Comparison of ENCODE assay signal across 9 cellular contexts in genomic region chr1:7810395-7810794, GRCh38. TPM values are rescaled to one million over a fixed set of nuclear protein-coding genes. Genes with fewer than 3 reads are reported as not detected.
DNase-seq lines count a peak whose midpoint lies in the region; ATAC-seq and TF ChIP-seq lines count a peak whose summit lies in the region.
"Had no signal": no experiment of that assay in that cellular context is flagged by ENCODE, and none has a peak within 500 bp of the region (broad histone marks: within the 10 kb centered on the region; RNA-seq: fewer than 3 reads in every experiment).

No MANE protein-coding gene starts in this region.

- H3K4me1 Mint-ChIP-seq in HFFc6 (ENCODE audit: low read depth) (peaks cover 11% of the 10 kb centered on the region), immature natural killer cell (peaks cover 0 to 1% of the 10 kb centered on the region in 2 donors)

- H3K27ac Mint-ChIP-seq in HFFc6 (no peak overlapping the region), immature natural killer cell (no peak overlapping the region)

- H3K27ac ChIP-seq in upper lobe of right lung, result no peak overlapping the region
- H3K27ac ChIP-seq: uterus had no signal

- no peaks in the 10 kb centered on the region for H3K9me3 ChIP-seq in upper lobe of right lung

- peaks cover 69% of the 10 kb centered on the region for H3K36me3 ChIP-seq in upper lobe of right lung
- H3K36me3 ChIP-seq: uterus had no signal

- no peak for TF ChIP-seq CTCF in AG09319 (IDR thresholded peaks at IDR 0.05; ENCODE audit: low read depth, low read length)
- no peak for TF ChIP-seq CTCF in HFFc6 (IDR thresholded peaks at IDR 0.05)
- no peak for TF ChIP-seq CTCF in upper lobe of right lung (IDR thresholded peaks at IDR 0.05)

- intact Hi-C loops in upper lobe of right lung (cut with DNase I), result no loop called here

- H3K27me3 ChIP-seq in upper lobe of right lung, result no peaks in the 10 kb centered on the region
- H3K27me3 ChIP-seq: uterus had no signal

- H3K4me3 Mint-ChIP-seq in HFFc6 (no peak overlapping the region), immature natural killer cell (no peak overlapping the region)

- H3K4me3 ChIP-seq in upper lobe of right lung, result no peak overlapping the region
- H3K4me3 ChIP-seq: uterus had no signal

- ATAC-seq in HG03196 (IDR thresholded peaks at IDR 0.05; ENCODE audit: unreplicated experiment) (no peak), upper lobe of right lung (no peak)

- peaks cover 16% of the 10 kb centered on the region for H3K9me3 Mint-ChIP-seq in HFFc6
- H3K9me3 Mint-ChIP-seq in immature natural killer cell, result peaks cover 9 to 17% (median 16%) of the 10 kb centered on the region in 6 donors

- DNase-seq in AG09319 (ENCODE audit: extremely low read depth, low read depth), result peak; percentile 7
- peak; percentile 86 for DNase-seq in HFFc6
- DNase-seq in amniotic epithelial cell (ENCODE audit: low read depth), result peak; percentile 84
- DNase-seq in myocyte (ENCODE audit: low read depth), result peak; percentile 57
- no peak for DNase-seq in cerebellum (ENCODE audit: low spot score)
- no peak for DNase-seq in immature natural killer cell
- no peak for DNase-seq in upper lobe of right lung
- DNase-seq: uterus had no signal

- no peaks in the 10 kb centered on the region for H3K4me1 ChIP-seq in upper lobe of right lung
- H3K4me1 ChIP-seq: uterus had no signal

- H3K36me3 Mint-ChIP-seq in HFFc6 (ENCODE audit: low read depth) (peaks cover 34% of the 10 kb centered on the region), immature natural killer cell (peaks cover 21 to 43% (median 30%) of the 10 kb centered on the region in 3 donors)

- H3K27me3 Mint-ChIP-seq in HFFc6 (ENCODE audit: insufficient read depth), result no peaks in the 10 kb centered on the region
- no peaks in the 10 kb centered on the region for H3K27me3 Mint-ChIP-seq in immature natural killer cell (ENCODE audit: low read depth in 3 of 3)

RNA-seq across cellular contexts. Expression of gene PER3, which starts 26.3 kb away (rescaled TPM):
- total RNA-seq in HFFc6 (2021; fragmentation: NEBNext Ultra II Directional; extraction: Animal tissue kit (Norgen Biotek cat#: 25700)), result 1 to 10 TPM; 5.7 to 8.1 (median 7.7) TPM
- total RNA-seq in myocyte (7.2 and 9.0 TPM in 2 replicates), cerebellum (5.8 TPM), upper lobe of right lung (47.1 TPM)
- polyA plus RNA-seq in myocyte (2012), result 7.2 TPM
- polyA plus RNA-seq in immature natural killer cell, result 1 to 10 TPM; 1.7 to 4.7 (median 3.5) TPM

RNA-seq across cellular contexts. Expression of gene VAMP3, which starts 39.3 kb away (rescaled TPM):
- total RNA-seq in HFFc6 (2021; fragmentation: NEBNext Ultra II Directional; extraction: Animal tissue kit (Norgen Biotek cat#: 25700)), result 100 to 1,000 TPM; 138 to 179 (median 163) TPM
- total RNA-seq in myocyte (137 and 141 TPM in 2 replicates), cerebellum (33.6 TPM), upper lobe of right lung (129 TPM)
- 110 TPM for polyA plus RNA-seq in myocyte (2012)
- polyA plus RNA-seq in immature natural killer cell, result 10 to 100 TPM; 42.1 to 57.9 (median 51.5) TPM

RNA-seq across cellular contexts. Expression of gene UTS2, which starts 42.5 kb away (rescaled TPM):
- total RNA-seq in HFFc6 (2021; fragmentation: NEBNext Ultra II Directional; extraction: Animal tissue kit (Norgen Biotek cat#: 25700)), result not detected
- total RNA-seq in myocyte (not detected in 2 replicates), cerebellum (not detected), upper lobe of right lung (not detected)
- not detected for polyA plus RNA-seq in myocyte (2012)
- 10 to 100 TPM; 15.9 to 33.0 (median 20.1) TPM for polyA plus RNA-seq in immature natural killer cell
- total RNA-seq: uterus had no signal

Comparison
In these comparisons a context has a peak if more than half of its experiments do, and no peak if none do; other contexts are left out.
1. DNase-seq: peak in AG09319 (single experiment), HFFc6 (single experiment), amniotic epithelial cell (single experiment) and myocyte (single experiment); none in cerebellum (single experiment), immature natural killer cell (0 of 3) and upper lobe of right lung (single experiment).